Comparison of ENCODE assay signal across 8 cellular contexts in genomic region chr11:57667715-57668466, GRCh38. TPM values are rescaled to one million over a fixed set of nuclear protein-coding genes. Genes with fewer than 3 reads are reported as not detected.
DNase-seq lines count a peak whose midpoint lies in the region; ATAC-seq and TF ChIP-seq lines count a peak whose summit lies in the region.

A gene with protein sequence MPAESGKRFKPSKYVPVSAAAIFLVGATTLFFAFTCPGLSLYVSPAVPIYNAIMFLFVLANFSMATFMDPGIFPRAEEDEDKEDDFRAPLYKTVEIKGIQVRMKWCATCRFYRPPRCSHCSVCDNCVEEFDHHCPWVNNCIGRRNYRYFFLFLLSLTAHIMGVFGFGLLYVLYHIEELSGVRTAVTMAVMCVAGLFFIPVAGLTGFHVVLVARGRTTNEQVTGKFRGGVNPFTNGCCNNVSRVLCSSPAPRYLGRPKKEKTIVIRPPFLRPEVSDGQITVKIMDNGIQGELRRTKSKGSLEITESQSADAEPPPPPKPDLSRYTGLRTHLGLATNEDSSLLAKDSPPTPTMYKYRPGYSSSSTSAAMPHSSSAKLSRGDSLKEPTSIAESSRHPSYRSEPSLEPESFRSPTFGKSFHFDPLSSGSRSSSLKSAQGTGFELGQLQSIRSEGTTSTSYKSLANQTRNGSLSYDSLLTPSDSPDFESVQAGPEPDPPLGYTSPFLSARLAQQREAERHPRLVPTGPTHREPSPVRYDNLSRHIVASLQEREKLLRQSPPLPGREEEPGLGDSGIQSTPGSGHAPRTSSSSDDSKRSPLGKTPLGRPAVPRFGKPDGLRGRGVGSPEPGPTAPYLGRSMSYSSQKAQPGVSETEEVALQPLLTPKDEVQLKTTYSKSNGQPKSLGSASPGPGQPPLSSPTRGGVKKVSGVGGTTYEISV (plus strand): TSS chr11:57668114. CDS start chr11:57673091, 4,977 bp downstream.

- H3K27me3 Mint-ChIP-seq in chondrocyte (ENCODE audit: low read depth), result no peaks in the 10 kb centered on the region

- TF ChIP-seq CTCF in chondrocyte (IDR thresholded peaks at IDR 0.05), result peak; percentile 78

- peak; percentile 87 for ATAC-seq in HG03432 (IDR thresholded peaks at IDR 0.05; ENCODE audit: unreplicated experiment)

- H3K4me3 Mint-ChIP-seq in chondrocyte (ENCODE audit: unreplicated experiment), result peak within 1 kb of the TSS; percentile 87

- peak within 1 kb of the TSS; percentile 100 for H3K27ac Mint-ChIP-seq in chondrocyte (ENCODE audit: unreplicated experiment)

- H3K9me3 Mint-ChIP-seq in chondrocyte (ENCODE audit: low read depth), result no peaks in the 10 kb centered on the region

- peak; percentile 100 for DNase-seq in Ammon's horn (ENCODE audit: low spot score)
- peak; percentile 99 for DNase-seq in NCI-H510A treated with DMSO at 0.1 percent for 48 hours (lab: John Stamatoyannopoulos, UW)
- peak; percentile 96 to 98 for DNase-seq in activated CD4-positive, alpha-beta T cell treated with anti-CD3 and anti-CD28 coated beads for 24 hours (ENCODE audit: low read depth in 2 of 2)
- DNase-seq in chondrocyte (ENCODE audit: low spot score), result peak; percentile 100
- DNase-seq in kidney glomerular epithelial cell (lab: John Stamatoyannopoulos, UW), result peak; percentile 99
- DNase-seq in stimulated activated CD4-positive, alpha-beta T cell treated with anti-CD3 and anti-CD28 coated beads, Interleukin-1b, Interleukin-23, amount 100 ng/mL, for 1 hour (ENCODE audit: low read depth in 2 of 2), result peak; percentile 95 to 98

- peak; percentile 93 for TF ChIP-seq POLR2A in GM19099 (IDR thresholded peaks at IDR 0.05; ENCODE audit: extremely low read depth, insufficient read length, low read depth)

- H3K36me3 Mint-ChIP-seq in chondrocyte (ENCODE audit: low read depth), result peaks cover 4% of the 10 kb centered on the region

- peaks cover 24% of the 10 kb centered on the region for H3K4me1 Mint-ChIP-seq in chondrocyte (ENCODE audit: low read depth)

RNA-seq across cellular contexts. Expression of the gene that starts here (rescaled TPM):
- 57.4 to 60.3 TPM (median 59.2 TPM) in 3 replicates for total RNA-seq in chondrocyte

Comparison
In these comparisons a context has a peak if more than half of its experiments do, and no peak if none do; other contexts are left out.
1. Peak in every context shown above with its lines: DNase-seq and ATAC-seq.